21 cellular contexts compared by ENCODE assay signal in genomic region chr6:8321671-8322404, GRCh38.
"Had no signal": no experiment of that assay in that cellular context is flagged by ENCODE, and none has a peak within 500 bp of the region (broad histone marks: within the 10 kb centered on the region; RNA-seq: fewer than 3 reads in every experiment).

No MANE protein-coding gene starts in this region.

- DNase-seq: activated CD4-positive, alpha-beta memory T cell treated with anti-CD3 and anti-CD28 coated beads for 36 hours; activated CD4-positive, alpha-beta T cell treated with anti-CD3 and anti-CD28 coated beads, Interleukin-2, amount 10 ng/mL, durations not matched to agents 7 days and 5 days; activated CD4-positive, CD25-positive, alpha-beta regulatory T cell; activated CD8-positive, alpha-beta memory T cell treated with anti-CD3 and anti-CD28 coated beads for 24 hours; activated gamma-delta T cell; activated naive CD4-positive, alpha-beta T cell treated with anti-CD3 and anti-CD28 coated beads for 36 hours; activated T-cell treated with anti-CD3 and anti-CD28 coated beads, Interleukin-2, amount 50 U/mL, for 4 hours; amygdala; Karpas-422; NCI-H146; NCI-H187 treated with DMSO at 0.1 percent for 48 hours; NCI-H2171; NCI-H2227 treated with DMSO at 0.1 percent for 48 hours; NCI-H526; NCI-H774; SK-N-SH; T-helper 1 cell had no signal

- H3K9me3 ChIP-seq: SK-N-SH had no signal

- FAIRE-seq: astrocyte had no signal

- H3K9ac ChIP-seq: SK-N-SH had no signal

- ATAC-seq: activated T-cell treated with anti-CD3 and anti-CD28 coated beads, Interleukin-2, amount 50 U/mL, for 4 hours; activated T-helper 17 cell treated with anti-CD3 and anti-CD28 coated beads, Interleukin-2, amount 50 U/mL, for 72 hours; Right ventricle myocardium inferior had no signal

- H3K27ac ChIP-seq: VCaP had no signal

- H3K4me2 ChIP-seq: SK-N-SH had no signal

- H3K9me2 ChIP-seq: SK-N-SH had no signal
